ENCODE assay signal across 9 cellular contexts in genomic region chr20:34365765-34366213, GRCh38. TPM values are rescaled to one million over a fixed set of nuclear protein-coding genes. Genes with fewer than 3 reads are reported as not detected.
DNase-seq lines count a peak whose midpoint lies in the region; ATAC-seq lines count a peak whose summit lies in the region.
"Had no signal": no experiment of that assay in that cellular context is flagged by ENCODE, and none has a peak within 500 bp of the region (broad histone marks: within the 10 kb centered on the region; RNA-seq: fewer than 3 reads in every experiment).

No MANE protein-coding gene starts in this region.

- CTCF ChIA-PET in activated naive CD4-positive, alpha-beta T cell treated with anti-CD3 and anti-CD28 coated beads for 36 hours (lab: Charles Lee): interaction anchor here (1.8 kb wide), 1 partner anchor 53 kb away, joined by 6 read pairs; no protein-coding TSS in a partner anchor

- intact Hi-C loops in activated naive CD4-positive, alpha-beta T cell treated with anti-CD3 and anti-CD28 coated beads for 36 hours (cut with micrococcal nuclease): no loop called here

- DNase-seq in activated naive CD4-positive, alpha-beta T cell treated with anti-CD3 and anti-CD28 coated beads for 36 hours: peak; percentile 20
- DNase-seq in activated naive CD4-positive, alpha-beta T cell treated with Interleukin-2 at 50 U/mL for 16 hours: no peak
- peak; percentile 32 for DNase-seq in Jurkat, Clone E6-1 (ENCODE audit: low read depth, low spot score)
- DNase-seq in activated naive CD8-positive, alpha-beta T cell treated with anti-CD3 and anti-CD28 coated beads for 36 hours: peak; percentile 38
- DNase-seq in stimulated activated naive CD8-positive, alpha-beta T cell treated with anti-CD3 and anti-CD28 coated beads, Interleukin-15, Interleukin-2, amounts not matched to agents 100 U/mL and 50 U/mL, for 24 hours: peak; percentile 50
- no peak for DNase-seq in NCI-H526 treated with DMSO at 0.1 percent for 48 hours (lab: John Stamatoyannopoulos, UW)
- no peak for DNase-seq in anterior cingulate cortex (lab: John Stamatoyannopoulos, UW)
- DNase-seq: BE2C had no signal

- peak overlapping the region; percentile 12 for H3K4me3 Mint-ChIP-seq in activated naive CD4-positive, alpha-beta T cell treated with anti-CD3 and anti-CD28 coated beads for 36 hours
- peak overlapping the region; percentile 54 for H3K4me3 Mint-ChIP-seq in activated naive CD8-positive, alpha-beta T cell treated with anti-CD3 and anti-CD28 coated beads for 36 hours

- H3K27me3 Mint-ChIP-seq in activated naive CD4-positive, alpha-beta T cell treated with anti-CD3 and anti-CD28 coated beads for 36 hours (ENCODE audit: low read depth): no peaks in the 10 kb centered on the region
- no peaks in the 10 kb centered on the region for H3K27me3 Mint-ChIP-seq in activated naive CD8-positive, alpha-beta T cell treated with anti-CD3 and anti-CD28 coated beads for 36 hours

- no peak overlapping the region for H3K27ac Mint-ChIP-seq in activated naive CD4-positive, alpha-beta T cell treated with anti-CD3 and anti-CD28 coated beads for 36 hours
- H3K27ac Mint-ChIP-seq in activated naive CD8-positive, alpha-beta T cell treated with anti-CD3 and anti-CD28 coated beads for 36 hours: peak overlapping the region; percentile 65

- peaks cover 30% of the 10 kb centered on the region for H3K36me3 Mint-ChIP-seq in activated naive CD4-positive, alpha-beta T cell treated with anti-CD3 and anti-CD28 coated beads for 36 hours (ENCODE audit: low read depth)
- H3K36me3 Mint-ChIP-seq in activated naive CD8-positive, alpha-beta T cell treated with anti-CD3 and anti-CD28 coated beads for 36 hours: peaks cover 44% of the 10 kb centered on the region

- H3K9me3 Mint-ChIP-seq in activated naive CD4-positive, alpha-beta T cell treated with anti-CD3 and anti-CD28 coated beads for 36 hours: no peaks in the 10 kb centered on the region
- H3K9me3 Mint-ChIP-seq in activated naive CD8-positive, alpha-beta T cell treated with anti-CD3 and anti-CD28 coated beads for 36 hours: no peaks in the 10 kb centered on the region

- peak; percentile 67 for ATAC-seq in stimulated activated naive CD8-positive, alpha-beta T cell treated with anti-CD3 and anti-CD28 coated beads, Interleukin-15, Interleukin-2, amounts not matched to agents 100 U/mL and 50 U/mL, for 24 hours
- ATAC-seq in activated CD4-positive, CD25-positive, alpha-beta regulatory T cell treated with anti-CD3 and anti-CD28 coated beads, Interleukin-2, amount 50 U/mL, for 24 hours: no peak

- H3K4me1 Mint-ChIP-seq in activated naive CD4-positive, alpha-beta T cell treated with anti-CD3 and anti-CD28 coated beads for 36 hours (ENCODE audit: low read depth): peaks cover 50% of the 10 kb centered on the region
- peaks cover 39% of the 10 kb centered on the region for H3K4me1 Mint-ChIP-seq in activated naive CD8-positive, alpha-beta T cell treated with anti-CD3 and anti-CD28 coated beads for 36 hours

- no peak overlapping the region for H3K4me3 ChIP-seq in Jurkat, Clone E6-1 (ENCODE audit: low read length)

RNA-seq across cellular contexts. Expression of gene ITCH, which starts 2.7 kb away (rescaled TPM):
- 10 to 100 TPM; 35.3 to 40.0 TPM for total RNA-seq in activated naive CD4-positive, alpha-beta T cell treated with anti-CD3 and anti-CD28 coated beads for 36 hours
- 22.8 TPM for polyA plus RNA-seq in Jurkat, Clone E6-1 (2012; ENCODE audit: insufficient read depth, insufficient read length)
- 10 to 100 TPM; 45.1 to 55.2 TPM for total RNA-seq in activated naive CD8-positive, alpha-beta T cell treated with anti-CD3 and anti-CD28 coated beads for 36 hours

Comparison
In these comparisons a context has a peak if more than half of its experiments do, and no peak if none do; other contexts are left out.
1. DNase-seq: peak in activated naive CD4-positive, alpha-beta T cell treated with anti-CD3 and anti-CD28 coated beads for 36 hours (single experiment), Jurkat, Clone E6-1 (single experiment), activated naive CD8-positive, alpha-beta T cell treated with anti-CD3 and anti-CD28 coated beads for 36 hours (single experiment) and stimulated activated naive CD8-positive, alpha-beta T cell treated with anti-CD3 and anti-CD28 coated beads, Interleukin-15, Interleukin-2, amounts not matched to agents 100 U/mL and 50 U/mL, for 24 hours (single experiment); none in activated naive CD4-positive, alpha-beta T cell treated with Interleukin-2 at 50 U/mL for 16 hours (single experiment), NCI-H526 treated with DMSO at 0.1 percent for 48 hours (single experiment) and anterior cingulate cortex (0 of 58).